8 cellular contexts compared by ENCODE assay signal in the genomic region with DNA sequence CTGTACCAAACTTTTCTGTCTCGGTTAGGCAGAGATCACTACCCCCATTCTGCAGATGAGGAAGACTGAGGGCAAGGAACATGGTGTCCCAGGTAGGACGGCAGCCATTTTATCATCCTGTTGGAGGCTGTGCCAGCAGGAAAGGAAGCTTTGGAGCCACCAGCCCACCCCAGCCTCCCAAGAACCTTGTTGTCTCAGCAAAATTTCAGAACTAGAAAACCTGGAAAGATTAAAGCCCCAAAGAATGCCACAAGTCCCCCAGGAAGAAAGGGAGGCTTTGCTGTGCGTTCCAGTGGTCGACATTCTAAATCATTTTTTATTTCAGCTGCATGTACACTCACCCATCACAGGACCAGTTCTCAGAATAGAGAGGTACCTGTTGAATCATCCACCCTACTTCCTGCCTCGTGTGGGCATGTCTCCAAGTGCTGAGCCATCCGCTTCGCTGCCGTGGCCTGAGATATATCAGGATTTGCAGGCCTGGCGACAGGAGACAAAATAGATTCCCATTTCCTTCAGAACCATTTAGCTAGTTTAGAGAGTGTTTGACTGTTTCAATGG. TPM values are rescaled to one million over a fixed set of nuclear protein-coding genes. Genes with fewer than 3 reads are reported as not detected.
A peak's percentile ranks its signal among the peaks of the same experiment; 100 is the strongest.
DNase-seq lines count a peak whose midpoint lies in the region; ATAC-seq and TF ChIP-seq lines count a peak whose summit lies in the region.

No MANE protein-coding gene starts in this region.

- ATAC-seq in HG03175 (IDR thresholded peaks at IDR 0.05; ENCODE audit: unreplicated experiment) (no peak), HG02759 (IDR thresholded peaks at IDR 0.05; ENCODE audit: unreplicated experiment) (no peak), GM21423 (IDR thresholded peaks at IDR 0.05; ENCODE audit: unreplicated experiment) (no peak)

- no peak for TF ChIP-seq CTCF in fibroblast of mammary gland (conservative IDR thresholded peaks at IDR 0.05; ENCODE audit: control insufficient read depth, insufficient read depth, low read depth, low read length)

- peaks cover 40% of the 10 kb centered on the region for H3K4me1 Mint-ChIP-seq in activated CD4-positive, alpha-beta T cell treated with anti-CD3 and anti-CD28 coated beads, Interleukin-2, amount 10 ng/mL, durations not matched to agents 7 days and 5 days

- POLR2A ChIA-PET in activated CD4-positive, alpha-beta T cell treated with anti-CD3 and anti-CD28 coated beads, Interleukin-2, amount 10 ng/mL, durations not matched to agents 7 days and 5 days (lab: Charles Lee) = interaction anchor here (0.6 kb wide), 1 partner anchor 101 kb away, joined by 3 read pairs; no protein-coding TSS in a partner anchor

- H3K4me3 ChIP-seq in fibroblast of mammary gland (ENCODE audit: control insufficient read depth, low read depth, low read length) = no peak overlapping the region

- no peaks in the 10 kb centered on the region for H3K9me3 Mint-ChIP-seq in activated CD4-positive, alpha-beta T cell treated with anti-CD3 and anti-CD28 coated beads, Interleukin-2, amount 10 ng/mL, durations not matched to agents 7 days and 5 days

- DNase-seq in HS-5 (ENCODE audit: low read depth) (peak; percentile 94), fibroblast of mammary gland (ENCODE audit: low read depth) (peak; percentile 94), NCI-H1436 treated with DMSO at 0.1 percent for 48 hours (lab: John Stamatoyannopoulos, UW) (no peak)
- DNase-seq in activated CD4-positive, alpha-beta T cell treated with anti-CD3 and anti-CD28 coated beads, Interleukin-2, amount 10 ng/mL, durations not matched to agents 7 days and 5 days = peak; percentile 18
- peak in 2 of 3 donors; percentile 8 to 10 for DNase-seq in stimulated activated CD4-positive, alpha-beta T cell treated with anti-CD3 and anti-CD28 coated beads, TNF-alpha, amount 100 ng/mL, for 1 hour (ENCODE audit: low read depth in 3 of 3, low spot score in 1 of 3)

- no peaks in the 10 kb centered on the region for H3K36me3 Mint-ChIP-seq in activated CD4-positive, alpha-beta T cell treated with anti-CD3 and anti-CD28 coated beads, Interleukin-2, amount 10 ng/mL, durations not matched to agents 7 days and 5 days (ENCODE audit: low read depth)

- H3K27me3 Mint-ChIP-seq in activated CD4-positive, alpha-beta T cell treated with anti-CD3 and anti-CD28 coated beads, Interleukin-2, amount 10 ng/mL, durations not matched to agents 7 days and 5 days = no peaks in the 10 kb centered on the region

- CTCF ChIA-PET in activated CD4-positive, alpha-beta T cell treated with anti-CD3 and anti-CD28 coated beads, Interleukin-2, amount 10 ng/mL, durations not matched to agents 7 days and 5 days (lab: Charles Lee) = interaction anchor here (0.6 to 3.3 kb wide), 5 partner anchors 10 to 119 kb away, joined by 3 to 8 read pairs (median 4); a partner anchor contains a TSS

- H3K27ac Mint-ChIP-seq in activated CD4-positive, alpha-beta T cell treated with anti-CD3 and anti-CD28 coated beads, Interleukin-2, amount 10 ng/mL, durations not matched to agents 7 days and 5 days = peak overlapping the region; percentile 66

- H3K4me3 Mint-ChIP-seq in activated CD4-positive, alpha-beta T cell treated with anti-CD3 and anti-CD28 coated beads, Interleukin-2, amount 10 ng/mL, durations not matched to agents 7 days and 5 days = no peak overlapping the region

RNA-seq across cellular contexts. Expression of a gene that starts 12.9 kb away (rescaled TPM):
- total RNA-seq in activated CD4-positive, alpha-beta T cell treated with anti-CD3 and anti-CD28 coated beads, Interleukin-2, amount 10 ng/mL, durations not matched to agents 7 days and 5 days = 100 to 1,000 TPM; 189 to 194 TPM

RNA-seq across cellular contexts. Expression of a gene that starts 35.1 kb away (rescaled TPM):
- 10 to 100 TPM; 14.3 to 17.1 TPM for total RNA-seq in activated CD4-positive, alpha-beta T cell treated with anti-CD3 and anti-CD28 coated beads, Interleukin-2, amount 10 ng/mL, durations not matched to agents 7 days and 5 days
